11 cellular contexts compared by ENCODE assay signal in the genomic region with DNA sequence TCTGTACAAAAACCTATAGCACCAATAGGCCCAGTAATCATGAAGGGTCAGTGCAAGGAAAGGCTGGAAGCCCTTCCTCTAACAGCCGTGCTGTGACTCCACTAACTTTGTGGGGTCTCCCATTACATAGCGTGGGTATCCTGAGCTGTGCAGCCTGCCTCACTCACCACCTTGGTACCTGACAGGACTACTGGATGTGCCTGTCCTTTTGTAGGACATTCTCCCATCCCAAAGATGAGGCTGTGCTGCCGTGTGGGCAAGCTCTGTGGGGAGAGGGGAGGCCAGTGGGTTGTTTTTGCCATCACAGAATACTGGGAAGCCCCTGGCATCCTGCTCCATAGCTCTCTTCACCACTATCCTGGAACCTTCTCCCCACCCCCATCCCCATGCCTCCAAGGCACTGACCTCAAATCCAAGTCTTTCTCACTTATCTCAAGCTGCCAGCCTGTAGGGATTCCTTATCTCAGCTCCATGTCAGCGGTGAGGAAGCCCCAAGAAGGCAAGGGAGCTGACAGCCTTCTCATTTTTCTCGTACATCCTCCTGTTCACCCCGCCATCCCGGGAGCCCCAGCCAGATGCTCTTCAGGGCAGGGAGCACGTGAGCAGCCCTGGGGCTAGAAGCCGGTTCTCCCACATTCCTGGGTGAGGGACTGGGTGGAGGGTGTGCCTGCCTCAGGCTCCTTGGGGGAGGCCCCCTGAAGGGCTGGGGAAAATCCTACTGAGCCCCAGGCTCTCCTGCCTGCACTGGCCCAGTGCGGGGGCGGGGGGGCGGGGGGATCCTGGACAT. TPM values are rescaled to one million over a fixed set of nuclear protein-coding genes. Genes with fewer than 3 reads are reported as not detected.
DNase-seq lines count a peak whose midpoint lies in the region; ATAC-seq and TF ChIP-seq lines count a peak whose summit lies in the region.
"Had no signal": no experiment of that assay in that cellular context is flagged by ENCODE, and none has a peak within 500 bp of the region (broad histone marks: within the 10 kb centered on the region; RNA-seq: fewer than 3 reads in every experiment).

No MANE protein-coding gene starts in this region.

- H3K27me3 Mint-ChIP-seq in T-cell, result no peaks in the 10 kb centered on the region

- no peak overlapping the region for H3K27ac ChIP-seq in gastrocnemius medialis
- H3K27ac ChIP-seq: neutrophil had no signal

- in situ Hi-C loops in gastrocnemius medialis (cut with MboI; ENCODE audit: low sequenced_read_pairs in 4 of 4), result loop anchor here in 1 of 4 donors (5.0 kb wide), 1 partner anchor 109 kb away; no protein-coding TSS in a partner anchor

- no peak for TF ChIP-seq CTCF in gastrocnemius medialis (IDR thresholded peaks at IDR 0.05 in 4 of 5, conservative IDR thresholded peaks at IDR 0.05 in 1 of 5)

- intact Hi-C loops in gastrocnemius medialis (cut with DNase I; ENCODE audit: low total_unique reads), result no loop called here

- H3K4me1 ChIP-seq in gastrocnemius medialis, result no peaks in the 10 kb centered on the region

- no peak overlapping the region for H3K27ac Mint-ChIP-seq in T-cell

- no peaks in the 10 kb centered on the region for H3K27me3 ChIP-seq in gastrocnemius medialis
- H3K27me3 ChIP-seq: neutrophil had no signal

- H3K9me3 Mint-ChIP-seq in T-cell, result no peaks in the 10 kb centered on the region

- POLR2A ChIA-PET in T-cell (lab: Charles Lee), result no interaction called here

- H3K9me3 ChIP-seq in gastrocnemius medialis, result no peaks in the 10 kb centered on the region
- H3K9me3 ChIP-seq: neutrophil had no signal

- H3K4me1 Mint-ChIP-seq in T-cell, result peaks cover 0 to 5% (median 2%) of the 10 kb centered on the region in 3 donors

- peaks cover 29% of the 10 kb centered on the region for H3K36me3 Mint-ChIP-seq in T-cell

- ATAC-seq in GM18909 (IDR thresholded peaks at IDR 0.05; ENCODE audit: poor library complexity, unreplicated experiment) (no peak), gastrocnemius medialis (no peak), T-cell (replicated peaks in 1 of 4) (no peak), HG03095 (IDR thresholded peaks at IDR 0.05; ENCODE audit: unreplicated experiment) (no peak)

- DNase-seq in DMS153 treated with DMSO at 0.1 percent for 48 hours (lab: John Stamatoyannopoulos, UW; ENCODE audit: unreplicated experiment) (peak; percentile 91), NCI-H2196 (lab: John Stamatoyannopoulos, UW; ENCODE audit: unreplicated experiment) (peak; percentile 57), ecto neural progenitor cell (ENCODE audit: low spot score) (peak; percentile 69), mucosa of gallbladder (ENCODE audit: low spot score) (peak; percentile 88), gastrocnemius medialis (no peak), T-cell (no peak)
- DNase-seq: activated CD4-positive, CD25-positive, alpha-beta regulatory T cell; NCI-H2029 treated with DMSO at 0.1 percent for 48 hours had no signal

- peaks cover 0 to 31% of the 10 kb centered on the region in 2 donors for H3K36me3 ChIP-seq in gastrocnemius medialis

- H3K4me3 Mint-ChIP-seq in T-cell, result no peak overlapping the region

- no peak for TF ChIP-seq POLR2A in gastrocnemius medialis (IDR thresholded peaks at IDR 0.05)

- CTCF ChIA-PET in T-cell (lab: Charles Lee), result interaction anchor here in 1 of 2 donors (0.6 to 0.8 kb wide), 2 partner anchors 128 to 148 kb away, joined by 3 to 4 read pairs; no protein-coding TSS in a partner anchor

- H3K4me3 ChIP-seq in gastrocnemius medialis, result no peak overlapping the region

RNA-seq across cellular contexts. Expression of a gene that starts 2.5 kb away (rescaled TPM):
- total RNA-seq in mucosa of gallbladder (517 TPM), gastrocnemius medialis (1 to 10 TPM in 1 of 4 donors, under 1 TPM in 2, not detected in 1; 0.10 to 3.8 (median 0.73) TPM), T-cell (1 to 10 TPM in 4 of 5 donors, under 1 TPM in 1; 0.90 to 3.7 (median 1.5) TPM)

RNA-seq across cellular contexts. Expression of a gene that starts 25.4 kb away (rescaled TPM):
- total RNA-seq in mucosa of gallbladder, result 78.8 TPM
- 10 to 100 TPM; 11.1 to 24.9 (median 21.2) TPM for total RNA-seq in gastrocnemius medialis
- total RNA-seq in T-cell, result 10 to 100 TPM; 20.1 to 30.4 (median 23.9) TPM

RNA-seq across cellular contexts. Expression of a gene that starts 52.6 kb away (rescaled TPM):
- total RNA-seq in mucosa of gallbladder, result 37.5 TPM
- 10 to 100 TPM; 33.6 to 67.6 (median 43.3) TPM for total RNA-seq in gastrocnemius medialis
- total RNA-seq in T-cell, result 10 to 100 TPM; 28.7 to 37.6 (median 29.9) TPM

Comparison
In these comparisons a context has a peak if more than half of its experiments do, and no peak if none do; other contexts are left out.
1. DNase-seq: peak in DMS153 treated with DMSO at 0.1 percent for 48 hours (single experiment), NCI-H2196 (single experiment), ecto neural progenitor cell (single experiment) and mucosa of gallbladder (single experiment); none in gastrocnemius medialis (0 of 2) and T-cell (0 of 34).
2. RNA of a gene that starts 2.5 kb away (total RNA-seq): 517 TPM in mucosa of gallbladder (single experiment); 0.90 to 3.7 TPM in T-cell and 0.10 to 3.8 TPM in gastrocnemius medialis; every median in the first group is over 100 times any median in the second.